ENCODE assay signal across 13 cellular contexts in genomic region chr10:133324857-133325260, GRCh38. TPM values are rescaled to one million over a fixed set of nuclear protein-coding genes. Genes with fewer than 3 reads are reported as not detected.
A peak's percentile ranks its signal among the peaks of the same experiment; 100 is the strongest.
DNase-seq lines count a peak whose midpoint lies in the region; ATAC-seq and TF ChIP-seq lines count a peak whose summit lies in the region.
"Had no signal": no experiment of that assay in that cellular context is flagged by ENCODE, and none has a peak within 500 bp of the region (broad histone marks: within the 10 kb centered on the region; RNA-seq: fewer than 3 reads in every experiment).

No MANE protein-coding gene starts in this region.

- peaks cover 1% of the 10 kb centered on the region for H3K79me1 ChIP-seq in neuronal stem cell (ENCODE audit: low read depth, low read length)

- H3K36me3 Mint-ChIP-seq in Calu3 (ENCODE audit: insufficient read depth, unreplicated experiment): no peaks in the 10 kb centered on the region

- no peak overlapping the region for H2BK120ac ChIP-seq in neuronal stem cell (ENCODE audit: low read depth, low read length)

- no peak overlapping the region for H3K27ac Mint-ChIP-seq in Calu3 (ENCODE audit: unreplicated experiment)
- H3K27ac Mint-ChIP-seq: activated T-cell treated with anti-CD3 and anti-CD28 coated beads, Interleukin-2, amount 50 U/mL, for 24 hours; HFFc6 had no signal

- CTCF ChIA-PET in Calu3 (lab: Charles Lee): no interaction called here

- no CpG with 5 or more reads among the region's 20 CpGs for WGBS in neuronal stem cell (ENCODE audit: extremely low coverage in 2 of 2, insufficient read length in 2 of 2, insufficient replicate concordance in 1 of 2), 2 donors

- H4K91ac ChIP-seq in neuronal stem cell (ENCODE audit: low read depth, low read length, poor library complexity): peak overlapping the region; percentile 53

- peaks cover 0 to 44% (median 39%) of the 10 kb centered on the region in 3 experiments for H3K27me3 ChIP-seq in neuronal stem cell (ENCODE audit: control insufficient read depth in 3 of 3, insufficient read depth in 3 of 3, low read depth in 1 of 3, low read length in 3 of 3)

- H2AFZ ChIP-seq in neuronal stem cell (ENCODE audit: low read length): peak overlapping the region; percentile 96

- H3K4me3 Mint-ChIP-seq in Calu3 (ENCODE audit: low read depth, unreplicated experiment): peak overlapping the region; percentile 58

- H3K4me1 ChIP-seq in neuronal stem cell (ENCODE audit: control insufficient read depth in 2 of 2, insufficient read depth in 1 of 2, low read depth in 1 of 2, low read length in 2 of 2): peaks cover 7 to 14% of the 10 kb centered on the region in 2 donors

- no peak overlapping the region for H4K8ac ChIP-seq in neuronal stem cell (ENCODE audit: low read depth, low read length)

- no peak for ATAC-seq in HG02870 (IDR thresholded peaks at IDR 0.05; ENCODE audit: unreplicated experiment)
- ATAC-seq in GM18502 (IDR thresholded peaks at IDR 0.05; ENCODE audit: poor library complexity, unreplicated experiment): no peak
- ATAC-seq in HG03571 (IDR thresholded peaks at IDR 0.05; ENCODE audit: unreplicated experiment): no peak

- H3K9me3 ChIP-seq in neuronal stem cell (replicated peaks in 1 of 2; ENCODE audit: control insufficient read depth in 2 of 2, insufficient read depth in 1 of 2, low read depth in 1 of 2, low read length in 2 of 2): no peaks in the 10 kb centered on the region
- H3K9me3 ChIP-seq: thyroid gland had no signal

- H3K14ac ChIP-seq in neuronal stem cell (ENCODE audit: low read length): no peak overlapping the region

- peaks cover 7% of the 10 kb centered on the region for H3K4me1 Mint-ChIP-seq in Calu3 (ENCODE audit: low read depth, unreplicated experiment)

- BruUV-seq in Calu3 (replicated peaks; lab: Mats Ljungman, UMichigan): no TSS peak

- peak overlapping the region; percentile 96 for H2AK5ac ChIP-seq in neuronal stem cell (ENCODE audit: low read depth, low read length)

- DNase-seq in Calu3: no peak
- no peak for DNase-seq in LNCaP clone FGC (ENCODE audit: low read depth)
- DNase-seq in ecto neural progenitor cell (ENCODE audit: low spot score): peak; percentile 66
- DNase-seq in neuronal stem cell (ENCODE audit: low spot score): no peak
- DNase-seq in NCI-H2171 treated with DMSO at 0.1 percent for 48 hours (lab: John Stamatoyannopoulos, UW): no peak

- intact Hi-C loops in Calu3 (cut with micrococcal nuclease; ENCODE audit: unreplicated experiment): no loop called here

- H3K4ac ChIP-seq in neuronal stem cell (ENCODE audit: low read length): no peak overlapping the region

- peak overlapping the region; percentile 99 for H2BK15ac ChIP-seq in neuronal stem cell (ENCODE audit: low read length)

- no peak overlapping the region for H3K9ac ChIP-seq in neuronal stem cell (ENCODE audit: low read depth, low read length, poor library complexity)

- H3K4me2 ChIP-seq in neuronal stem cell (ENCODE audit: insufficient read depth, low read length, poor library complexity, severe bottlenecking): peak overlapping the region; percentile 89

- H3K36me3 ChIP-seq in neuronal stem cell (replicated peaks in 1 of 2; ENCODE audit: control insufficient read depth in 2 of 2, insufficient read depth in 2 of 2, low read length in 2 of 2): no peaks in the 10 kb centered on the region
- H3K36me3 ChIP-seq: thyroid gland had no signal

- no peak for TF ChIP-seq CTCF in Calu3 (IDR thresholded peaks at IDR 0.05; ENCODE audit: unreplicated experiment)
- TF ChIP-seq CTCF in LNCaP clone FGC (IDR thresholded peaks at IDR 0.05; ENCODE audit: control insufficient read depth, extremely low read depth, insufficient read depth): no peak

- peaks cover 4% of the 10 kb centered on the region for H3K9me3 Mint-ChIP-seq in Calu3 (ENCODE audit: low read depth, unreplicated experiment)
- H3K9me3 Mint-ChIP-seq: activated T-cell treated with anti-CD3 and anti-CD28 coated beads, Interleukin-2, amount 50 U/mL, for 24 hours had no signal

- H3K23ac ChIP-seq in neuronal stem cell (ENCODE audit: low read depth, low read length, poor library complexity): no peak overlapping the region

- H3K4me3 ChIP-seq in LNCaP clone FGC (ENCODE audit: low read depth, low read length) (peak overlapping the region; percentile 23; the same call in 1 of the 2 replicates), neuronal stem cell (ENCODE audit: low read length in 2 of 2) (peak overlapping the region; percentile 48 to 74)

- H3K18ac ChIP-seq in neuronal stem cell (ENCODE audit: low read length): peak overlapping the region; percentile 97

- no peak overlapping the region for H2BK5ac ChIP-seq in neuronal stem cell (ENCODE audit: low read length)

- peak overlapping the region; percentile 41 for H2BK12ac ChIP-seq in neuronal stem cell (ENCODE audit: low read length)

- peaks cover 55% of the 10 kb centered on the region for H3K27me3 Mint-ChIP-seq in Calu3 (ENCODE audit: unreplicated experiment)

- H3K27ac ChIP-seq in neuronal stem cell (replicated peaks; ENCODE audit: low read length): no peak overlapping the region
- H3K27ac ChIP-seq: thyroid gland had no signal

RNA-seq across cellular contexts. Expression of gene CALY, which starts 11.8 kb away (rescaled TPM):
- total RNA-seq in Calu3 (2022): not detected in 2 replicates
- polyA plus RNA-seq in neuronal stem cell (2013, experiment 1 of 2): 9.4 TPM
- 11.0 TPM for polyA plus RNA-seq in neuronal stem cell (2013, experiment 2 of 2)
- total RNA-seq: T-helper 2 cell treated with Interferon-gamma antibody and Interleukin-4, amounts not matched to agents 100 ng/mL and 5 ng/mL, for 36 hours had no signal

RNA-seq across cellular contexts. Expression of gene ZNF511, which starts 16.1 kb away (rescaled TPM):
- total RNA-seq in Calu3 (2022): 21.2 and 24.0 TPM in 2 replicates
- polyA plus RNA-seq in neuronal stem cell (2013, experiment 1 of 2): 40.1 TPM
- polyA plus RNA-seq in neuronal stem cell (2013, experiment 2 of 2): 35.5 TPM

RNA-seq across cellular contexts. Expression of gene TUBGCP2, which starts 16.2 kb away (rescaled TPM):
- 41.0 and 47.2 TPM in 2 replicates for total RNA-seq in Calu3 (2022)
- 33.5 TPM for polyA plus RNA-seq in neuronal stem cell (2013, experiment 1 of 2)
- polyA plus RNA-seq in neuronal stem cell (2013, experiment 2 of 2): 35.6 TPM

RNA-seq across cellular contexts. Expression of gene PRAP1, which starts 22.3 kb away (rescaled TPM):
- not detected in 2 replicates for total RNA-seq in Calu3 (2022)
- 0.52 TPM for polyA plus RNA-seq in neuronal stem cell (2013, experiment 1 of 2)
- polyA plus RNA-seq in neuronal stem cell (2013, experiment 2 of 2): 0.43 TPM
- total RNA-seq: HFFc6; NCI-H460; T-helper 2 cell treated with Interferon-gamma antibody and Interleukin-4, amounts not matched to agents 100 ng/mL and 5 ng/mL, for 36 hours; thyroid gland had no signal

RNA-seq across cellular contexts. Expression of gene FUOM, which starts 33.0 kb away (rescaled TPM):
- total RNA-seq in Calu3 (2022): 11.5 and 15.0 TPM in 2 replicates
- polyA plus RNA-seq in neuronal stem cell (2013, experiment 1 of 2): 16.2 TPM
- polyA plus RNA-seq in neuronal stem cell (2013, experiment 2 of 2): 16.5 TPM
